ENCODE assay signal across 1 cellular context in genomic region chr19:39407394-39407643, GRCh38.
TF ChIP-seq lines count a peak whose summit lies in the region.

No MANE protein-coding gene starts in this region.

TF ChIP-seq in WTC11, 78 proteins besides CTCF, POLR2A, EP300 and RAD21 (continued from another document):
- TF ChIP-seq E2F5 (CRISPR knock-in tag; IDR thresholded peaks at IDR 0.05) (no peak), CBFB (CRISPR knock-in tag; IDR thresholded peaks at IDR 0.05; ENCODE audit: low read depth) (no peak)
